ENCODE assay signal across 22 cellular contexts in genomic region chr22:44693145-44693544, GRCh38. TPM values are rescaled to one million over a fixed set of nuclear protein-coding genes. Genes with fewer than 3 reads are reported as not detected.
"Had no signal": no experiment of that assay in that cellular context is flagged by ENCODE, and none has a peak within 500 bp of the region (broad histone marks: within the 10 kb centered on the region; RNA-seq: fewer than 3 reads in every experiment).

No MANE protein-coding gene starts in this region.

- H3K27ac Mint-ChIP-seq: nephron progenitor cell; stimulated activated naive CD8-positive, alpha-beta T cell treated with anti-CD3 and anti-CD28 coated beads, Interleukin-15, amount 100 ng/mL, for 72 hours had no signal

- H3K4me3 Mint-ChIP-seq: nephron progenitor cell; stimulated activated naive B cell treated with anti-CD40 and anti-IgM and Interleukin-4, amounts not matched to agents 10 μg/mL and 1 μg/mL and 100 μg/mL, for 72 hours; stimulated activated naive CD8-positive, alpha-beta T cell treated with anti-CD3 and anti-CD28 coated beads, Interleukin-15, amount 100 ng/mL, for 72 hours had no signal

- H3K36me3 Mint-ChIP-seq: stimulated activated naive B cell treated with anti-CD40 and anti-IgM and Interleukin-4, amounts not matched to agents 10 μg/mL and 1 μg/mL and 100 μg/mL, for 72 hours had no signal

- H3K4me1 ChIP-seq: left ventricle myocardium inferior, psoas muscle had no signal

- H3K9me3 ChIP-seq: heart left ventricle, left ventricle myocardium inferior, neutrophil, psoas muscle, sigmoid colon, thoracic aorta, transverse colon had no signal

- H3K9me3 Mint-ChIP-seq: nephron progenitor cell; stimulated activated naive B cell treated with anti-CD40 and anti-IgM and Interleukin-4, amounts not matched to agents 10 μg/mL and 1 μg/mL and 100 μg/mL, for 72 hours; stimulated activated naive CD8-positive, alpha-beta T cell treated with anti-CD3 and anti-CD28 coated beads, Interleukin-15, amount 100 ng/mL, for 72 hours had no signal

- ATAC-seq: heart left ventricle; psoas muscle; stimulated activated naive B cell treated with anti-CD40 and anti-IgM and Interleukin-4, amounts not matched to agents 10 μg/mL and 1 μg/mL and 100 μg/mL, for 72 hours; stimulated activated naive CD8-positive, alpha-beta T cell treated with anti-CD3 and anti-CD28 coated beads, Interleukin-15, amount 100 ng/mL, for 72 hours had no signal

- FAIRE-seq: keratinocyte had no signal

- H3K36me3 ChIP-seq: heart left ventricle, left ventricle myocardium inferior, neutrophil, sigmoid colon, thoracic aorta, transverse colon had no signal

- H3K27me3 ChIP-seq: heart left ventricle, transverse colon had no signal

- H3K27ac ChIP-seq: dorsolateral prefrontal cortex, heart left ventricle, left ventricle myocardium inferior, neutrophil, psoas muscle, sigmoid colon, thoracic aorta, transverse colon had no signal

- DNase-seq: cortex of kidney; effector CD8-positive, alpha-beta T cell; foreskin melanocyte; heart left ventricle; left ventricle myocardium inferior; mesenchymal stem cell; midbrain; nephron progenitor cell; psoas muscle; retina; sigmoid colon; stimulated activated CD4-positive, alpha-beta T cell treated with anti-CD3 and anti-CD28 coated beads, Interleukin-2, amount 100 ng/mL, for 24 hours; stimulated activated CD4-positive, alpha-beta T cell treated with anti-CD3 and anti-CD28 coated beads, Interleukin-4, amount 100 ng/mL, for 4 hours; stimulated activated naive B cell treated with anti-CD40 and anti-IgM and Interleukin-4, amounts not matched to agents 10 μg/mL and 1 μg/mL and 100 μg/mL, for 72 hours; stimulated activated naive CD8-positive, alpha-beta T cell treated with anti-CD3 and anti-CD28 coated beads, Interleukin-15, amount 100 ng/mL, for 72 hours; transverse colon had no signal

- H3K27me3 Mint-ChIP-seq: stimulated activated naive CD8-positive, alpha-beta T cell treated with anti-CD3 and anti-CD28 coated beads, Interleukin-15, amount 100 ng/mL, for 72 hours had no signal

- H3K4me3 ChIP-seq: dorsolateral prefrontal cortex, heart left ventricle, left ventricle myocardium inferior, lung, psoas muscle, sigmoid colon, skin epidermis, thoracic aorta, transverse colon had no signal

RNA-seq across cellular contexts. Expression of gene ARHGAP8, which starts 59.2 kb away (rescaled TPM):
- total RNA-seq: left ventricle myocardium inferior had no signal
- polyA plus RNA-seq: psoas muscle had no signal
